ENCODE assay signal across 15 cellular contexts in the genomic region with DNA sequence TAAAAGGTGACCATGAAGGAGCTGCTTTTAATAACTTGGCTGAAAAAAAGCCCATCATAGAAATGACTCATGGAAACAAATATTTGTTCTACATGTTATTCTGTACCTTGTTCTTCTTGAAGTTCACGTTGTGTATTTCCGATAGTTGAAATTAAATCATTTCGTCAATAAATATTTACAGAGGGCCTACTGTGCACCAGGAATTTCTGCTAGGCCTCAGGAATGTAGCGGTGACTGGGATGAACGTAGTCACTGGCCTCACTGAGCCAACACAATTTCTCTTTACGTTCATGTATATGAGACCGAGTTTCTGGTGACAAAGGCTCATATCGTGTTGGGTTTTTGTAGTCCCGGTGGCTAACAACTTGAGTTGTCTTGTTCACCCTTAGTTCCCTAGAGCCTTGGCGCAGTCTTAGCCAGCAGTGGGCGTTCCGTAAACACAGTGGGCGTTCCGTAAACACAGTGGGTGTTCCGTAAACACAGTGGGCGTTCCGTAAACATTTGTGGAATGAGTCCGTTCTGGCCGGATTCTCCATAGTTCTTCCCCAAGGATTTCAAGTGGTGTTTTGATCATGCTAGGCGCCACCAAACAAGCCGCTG. TPM values are rescaled to one million over a fixed set of nuclear protein-coding genes. Genes with fewer than 3 reads are reported as not detected.
DNase-seq lines count a peak whose midpoint lies in the region; ATAC-seq and TF ChIP-seq lines count a peak whose summit lies in the region.
"Had no signal": no experiment of that assay in that cellular context is flagged by ENCODE, and none has a peak within 500 bp of the region (broad histone marks: within the 10 kb centered on the region; RNA-seq: fewer than 3 reads in every experiment).

No MANE protein-coding gene starts in this region.

- no peak overlapping the region for H2BK120ac ChIP-seq in mesendoderm (ENCODE audit: low read depth, low read length)

- H4K8ac ChIP-seq in mesendoderm (ENCODE audit: low read depth, low read length): no peak overlapping the region

- H3K79me1 ChIP-seq in mesendoderm (ENCODE audit: low read length): no peaks in the 10 kb centered on the region

- no peak overlapping the region for H3K18ac ChIP-seq in mesendoderm (ENCODE audit: low read length)

- POLR2A ChIA-PET in WTC11 (lab: Charles Lee): interaction anchor here (0.6 kb wide), 1 partner anchor 853 kb away, joined by 6 read pairs; no protein-coding TSS in a partner anchor

- TF ChIP-seq POLR2A in vagina (IDR thresholded peaks at IDR 0.05): no peak

- no peak overlapping the region for H3K4me3 ChIP-seq in BLaER1
- H3K4me3 ChIP-seq in GM23338: no peak overlapping the region
- no peak overlapping the region for H3K4me3 ChIP-seq in mesendoderm (ENCODE audit: low read length)
- H3K4me3 ChIP-seq in vagina: no peak overlapping the region
- H3K4me3 ChIP-seq: HAP-1 had no signal

- H3K56ac ChIP-seq in mesendoderm (ENCODE audit: low read length): no peak overlapping the region

- no CpG with 5 or more reads among the region's 21 CpGs for WGBS in mesendoderm (ENCODE audit: extremely low coverage, insufficient coverage, low lambda C conversion rate)

- peak overlapping the region; percentile 31 for H3K4me2 ChIP-seq in BLaER1
- no peak overlapping the region for H3K4me2 ChIP-seq in GM23338
- H3K4me2 ChIP-seq in mesendoderm (ENCODE audit: low read length): no peak overlapping the region

- intact Hi-C loops in vagina (cut with DNase I): no loop called here

- H3K27ac Mint-ChIP-seq in GM23338 (no peak overlapping the region), WTC11 (0 out of 2 replicates have a peak overlapping the region, but pooled peaks have one; percentile 2)
- H3K27ac Mint-ChIP-seq: B cell, HFFc6 had no signal

- no peak overlapping the region for H2BK5ac ChIP-seq in mesendoderm (ENCODE audit: low read length)

- H3K9me2 ChIP-seq in GM23338 (ENCODE audit: insufficient read depth): no peaks in the 10 kb centered on the region

- H3K9me3 ChIP-seq in BLaER1 (no peaks in the 10 kb centered on the region), vagina (no peaks in the 10 kb centered on the region)
- H3K9me3 ChIP-seq: HAP-1 had no signal

- no peak overlapping the region for H3K4me3 Mint-ChIP-seq in GM23338
- H3K4me3 Mint-ChIP-seq in WTC11: no peak overlapping the region
- H3K4me3 Mint-ChIP-seq: B cell; CD4-positive, alpha-beta memory T cell; HFFc6 had no signal

- peak; percentile 71 for ATAC-seq in GM23338
- peak; percentile 46; the same call in 1 of the 2 replicates for ATAC-seq in WTC11
- no peak for ATAC-seq in GM21737 (IDR thresholded peaks at IDR 0.05; ENCODE audit: unreplicated experiment)
- no peak for ATAC-seq in HG02852 (IDR thresholded peaks at IDR 0.05; ENCODE audit: unreplicated experiment)

- H3K79me2 ChIP-seq in GM23338 (replicated peaks; ENCODE audit: insufficient read depth): no peaks in the 10 kb centered on the region
- no peaks in the 10 kb centered on the region for H3K79me2 ChIP-seq in mesendoderm (ENCODE audit: control insufficient read depth, insufficient read depth, low read length)

- no peak for TF ChIP-seq CTCF in GM23338 (conservative IDR thresholded peaks at IDR 0.05; ENCODE audit: low read depth in 2 of 2)
- no peak for TF ChIP-seq CTCF in WTC11 (IDR thresholded peaks at IDR 0.05)
- no peak for TF ChIP-seq CTCF in vagina (IDR thresholded peaks at IDR 0.05)

- H3K9ac ChIP-seq in BLaER1: no peak overlapping the region
- no peak overlapping the region for H3K9ac ChIP-seq in mesendoderm (ENCODE audit: low read length)

- CTCF ChIA-PET in WTC11 (lab: Charles Lee): interaction anchor here (1.2 kb wide), 1 partner anchor 49 kb away, joined by 3 read pairs; no protein-coding TSS in a partner anchor

- H4K20me1 ChIP-seq in BLaER1: no peaks in the 10 kb centered on the region
- H4K20me1 ChIP-seq in GM23338 (replicated peaks; ENCODE audit: insufficient read depth): no peaks in the 10 kb centered on the region; the same call in 1 of the 2 replicates

- no peak overlapping the region for H2BK15ac ChIP-seq in mesendoderm (replicated peaks; ENCODE audit: low read depth)

- peaks cover 20% of the 10 kb centered on the region for H3K4me1 ChIP-seq in BLaER1
- H3K4me1 ChIP-seq in GM23338 (ENCODE audit: insufficient read depth): no peaks in the 10 kb centered on the region
- no peaks in the 10 kb centered on the region for H3K4me1 ChIP-seq in mesendoderm (ENCODE audit: control insufficient read depth, low read depth, low read length)
- H3K4me1 ChIP-seq in vagina: no peaks in the 10 kb centered on the region
- H3K4me1 ChIP-seq: HAP-1 had no signal

- H3K27ac ChIP-seq in BLaER1 (no peak overlapping the region), GM23338 (ENCODE audit: low read depth) (no peak overlapping the region), mesendoderm (ENCODE audit: low read depth, low read length) (no peak overlapping the region), vagina (no peak overlapping the region)
- H3K27ac ChIP-seq: C4-2B had no signal

- H3K36me3 ChIP-seq in BLaER1 (no peaks in the 10 kb centered on the region), GM23338 (ENCODE audit: insufficient read depth) (no peaks in the 10 kb centered on the region), mesendoderm (ENCODE audit: control insufficient read depth, insufficient read depth, low read length) (no peaks in the 10 kb centered on the region), vagina (no peaks in the 10 kb centered on the region)
- H3K36me3 ChIP-seq: HAP-1 had no signal

- peaks cover 4% of the 10 kb centered on the region for H3K27me3 Mint-ChIP-seq in GM23338 (ENCODE audit: insufficient read depth, low read depth, poor library complexity)
- H3K27me3 Mint-ChIP-seq in WTC11 (ENCODE audit: low read depth): peaks cover 26% of the 10 kb centered on the region

- no peak overlapping the region for H2AFZ ChIP-seq in GM23338

- no peaks in the 10 kb centered on the region for H3F3A ChIP-seq in GM23338 (replicated peaks; ENCODE audit: low read depth)

- H3K9me3 Mint-ChIP-seq in GM23338 (no peaks in the 10 kb centered on the region), WTC11 (no peaks in the 10 kb centered on the region)
- H3K9me3 Mint-ChIP-seq: CD4-positive, alpha-beta memory T cell; HFFc6 had no signal

- H3K27me3 ChIP-seq in BLaER1 (no peaks in the 10 kb centered on the region), GM23338 (ENCODE audit: insufficient read depth) (no peaks in the 10 kb centered on the region), mesendoderm (ENCODE audit: insufficient read depth, low read length, poor library complexity) (no peaks in the 10 kb centered on the region), vagina (no peaks in the 10 kb centered on the region)

- no peak overlapping the region for H3K23ac ChIP-seq in mesendoderm (ENCODE audit: low read length)

- no peak overlapping the region for H3K4ac ChIP-seq in mesendoderm (ENCODE audit: low read depth, low read length)

- H4K5ac ChIP-seq in mesendoderm (ENCODE audit: low read length): no peak overlapping the region

- peaks cover 6% of the 10 kb centered on the region for H3K4me1 Mint-ChIP-seq in GM23338
- peaks cover 4% of the 10 kb centered on the region for H3K4me1 Mint-ChIP-seq in WTC11
- H3K4me1 Mint-ChIP-seq: B cell; CD4-positive, alpha-beta memory T cell had no signal

- H2AK5ac ChIP-seq in mesendoderm (ENCODE audit: low read length): no peak overlapping the region

- DNase-seq in GM23338 (ENCODE audit: low spot score) (peak; percentile 31), WTC11 (ENCODE audit: low spot score) (peak; percentile 30), mesendoderm (peak; percentile 22), vagina (ENCODE audit: extremely low spot score in 2 of 2) (no peak)
- DNase-seq: CD4-positive, alpha-beta memory T cell; DND-41; GF-D8; GOT3; HFFc6 had no signal

- no peaks in the 10 kb centered on the region for H3K36me3 Mint-ChIP-seq in GM23338 (ENCODE audit: low read depth)
- no peaks in the 10 kb centered on the region for H3K36me3 Mint-ChIP-seq in WTC11
- H3K36me3 Mint-ChIP-seq: CD4-positive, alpha-beta memory T cell had no signal

TF ChIP-seq in WTC11, 78 proteins besides CTCF, POLR2A, EP300 and RAD21 (continues in another document):
- TF ChIP-seq, protein P1, sequence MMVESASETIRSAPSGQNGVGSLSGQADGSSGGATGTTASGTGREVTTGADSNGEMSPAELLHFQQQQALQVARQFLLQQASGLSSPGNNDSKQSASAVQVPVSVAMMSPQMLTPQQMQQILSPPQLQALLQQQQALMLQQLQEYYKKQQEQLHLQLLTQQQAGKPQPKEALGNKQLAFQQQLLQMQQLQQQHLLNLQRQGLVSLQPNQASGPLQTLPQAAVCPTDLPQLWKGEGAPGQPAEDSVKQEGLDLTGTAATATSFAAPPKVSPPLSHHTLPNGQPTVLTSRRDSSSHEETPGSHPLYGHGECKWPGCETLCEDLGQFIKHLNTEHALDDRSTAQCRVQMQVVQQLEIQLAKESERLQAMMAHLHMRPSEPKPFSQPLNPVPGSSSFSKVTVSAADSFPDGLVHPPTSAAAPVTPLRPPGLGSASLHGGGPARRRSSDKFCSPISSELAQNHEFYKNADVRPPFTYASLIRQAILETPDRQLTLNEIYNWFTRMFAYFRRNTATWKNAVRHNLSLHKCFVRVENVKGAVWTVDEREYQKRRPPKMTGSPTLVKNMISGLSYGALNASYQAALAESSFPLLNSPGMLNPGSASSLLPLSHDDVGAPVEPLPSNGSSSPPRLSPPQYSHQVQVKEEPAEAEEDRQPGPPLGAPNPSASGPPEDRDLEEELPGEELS (CRISPR knock-in tag; IDR thresholded peaks at IDR 0.05): peak; percentile 100
- no peak for TF ChIP-seq MYBL2 (CRISPR knock-in tag; IDR thresholded peaks at IDR 0.05)
- TF ChIP-seq ESRRA (CRISPR knock-in tag; IDR thresholded peaks at IDR 0.05; ENCODE audit: borderline replicate concordance): no peak
- TF ChIP-seq, protein P2, sequence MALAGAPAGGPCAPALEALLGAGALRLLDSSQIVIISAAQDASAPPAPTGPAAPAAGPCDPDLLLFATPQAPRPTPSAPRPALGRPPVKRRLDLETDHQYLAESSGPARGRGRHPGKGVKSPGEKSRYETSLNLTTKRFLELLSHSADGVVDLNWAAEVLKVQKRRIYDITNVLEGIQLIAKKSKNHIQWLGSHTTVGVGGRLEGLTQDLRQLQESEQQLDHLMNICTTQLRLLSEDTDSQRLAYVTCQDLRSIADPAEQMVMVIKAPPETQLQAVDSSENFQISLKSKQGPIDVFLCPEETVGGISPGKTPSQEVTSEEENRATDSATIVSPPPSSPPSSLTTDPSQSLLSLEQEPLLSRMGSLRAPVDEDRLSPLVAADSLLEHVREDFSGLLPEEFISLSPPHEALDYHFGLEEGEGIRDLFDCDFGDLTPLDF (CRISPR knock-in tag; IDR thresholded peaks at IDR 0.05): no peak
- TF ChIP-seq JAZF1 (CRISPR knock-in tag; IDR thresholded peaks at IDR 0.05): no peak
- TF ChIP-seq TP53 (CRISPR knock-in tag; IDR thresholded peaks at IDR 0.05): no peak

RNA-seq across cellular contexts. Expression of a gene that starts 53.2 kb away (rescaled TPM):
- total RNA-seq in GM23338 (2014; rRNA removed; shearing (Covaris generic)): 43.0 and 51.6 TPM in 2 replicates
- 15.4 and 16.3 TPM in 2 replicates for polyA plus RNA-seq in GM23338 (2016; fragmentation: Nextera tagmentation; extraction: Ambion mirVana)
- total RNA-seq in WTC11 (2021) (34.7 to 50.2 TPM (median 40.2 TPM) in 3 replicates), vagina (59.2 TPM)
- 44.8 TPM for polyA plus RNA-seq in mesendoderm (2013, experiment 1 of 2)
- 44.3 TPM for polyA plus RNA-seq in mesendoderm (2013, experiment 2 of 2)

Comparison
In these comparisons a context has a peak if more than half of its experiments do, and no peak if none do; other contexts are left out.
1. ATAC-seq: peak in GM23338 (single experiment) and WTC11 (single experiment); none in GM21737 (single experiment) and HG02852 (single experiment).
2. DNase-seq: peak in GM23338 (single experiment), WTC11 (single experiment) and mesendoderm (single experiment); none in vagina (0 of 2).